Comparison of ENCODE assay signal across 9 cellular contexts in genomic region chr6:152356659-152357058, GRCh38.
A peak's percentile ranks its signal among the peaks of the same experiment; 100 is the strongest.
DNase-seq lines count a peak whose midpoint lies in the region; ATAC-seq and TF ChIP-seq lines count a peak whose summit lies in the region.
"Had no signal": no experiment of that assay in that cellular context is flagged by ENCODE, and none has a peak within 500 bp of the region (broad histone marks: within the 10 kb centered on the region; RNA-seq: fewer than 3 reads in every experiment).

No MANE protein-coding gene starts in this region.

- H3K4me1 ChIP-seq in Loucy (ENCODE audit: insufficient read depth, low read length, poor library complexity, severe bottlenecking) (no peaks in the 10 kb centered on the region), liver (ENCODE audit: control insufficient read depth in 4 of 4, insufficient read depth in 4 of 4, low read length in 3 of 4) (peaks cover 0 to 2% (median 0%) of the 10 kb centered on the region in 4 donors)
- H3K4me1 ChIP-seq: BLaER1 had no signal

- H3K36me3 ChIP-seq in Loucy (ENCODE audit: insufficient read depth, low read length) (no peaks in the 10 kb centered on the region), liver (ENCODE audit: control insufficient read depth in 4 of 4, insufficient read depth in 3 of 4, low read depth in 1 of 4, low read length in 3 of 4) (peaks cover 0 to 10% (median 5%) of the 10 kb centered on the region in 4 donors)
- H3K36me3 ChIP-seq: BLaER1 had no signal

- no peak overlapping the region for H2AFZ ChIP-seq in Loucy (ENCODE audit: low read length)

- TF ChIP-seq CTCF in Loucy (conservative IDR thresholded peaks at IDR 0.05; ENCODE audit: low read length): peak; percentile 63
- no peak for TF ChIP-seq CTCF in WTC11 (IDR thresholded peaks at IDR 0.05)
- TF ChIP-seq CTCF in liver (IDR thresholded peaks at IDR 0.05; ENCODE audit: low read depth, low read length, missing input control): peak; percentile 42

- peak; percentile 76 to 80 for TF ChIP-seq RAD21 in liver (IDR thresholded peaks at IDR 0.05)

- ATAC-seq in GM21619 (IDR thresholded peaks at IDR 0.05; ENCODE audit: unreplicated experiment) (peak; percentile 79), WTC11 (peak; percentile 89)

- H3K27me3 Mint-ChIP-seq in WTC11 (ENCODE audit: low read depth): no peaks in the 10 kb centered on the region

- no peaks in the 10 kb centered on the region for H3K36me3 Mint-ChIP-seq in WTC11

- H3K4me2 ChIP-seq in Loucy (ENCODE audit: low read depth, low read length, poor library complexity, severe bottlenecking): no peak overlapping the region
- H3K4me2 ChIP-seq: BLaER1 had no signal

- H3K9me3 Mint-ChIP-seq in WTC11: no peaks in the 10 kb centered on the region

- H3F3A ChIP-seq in Loucy (ENCODE audit: low read depth): no peaks in the 10 kb centered on the region

- no peak overlapping the region for H3K9ac ChIP-seq in Loucy (ENCODE audit: low read depth, low read length, poor library complexity, severe bottlenecking)
- no peak overlapping the region for H3K9ac ChIP-seq in liver (ENCODE audit: low read depth in 1 of 2, low read length in 2 of 2)
- H3K9ac ChIP-seq: BLaER1 had no signal

- H3K4me3 Mint-ChIP-seq in WTC11: no peak overlapping the region

- H3K9me3 ChIP-seq in Loucy (ENCODE audit: insufficient read depth, low read depth, low read length) (no peaks in the 10 kb centered on the region), liver (ENCODE audit: control insufficient read depth in 4 of 4, low read length in 3 of 4) (no peaks in the 10 kb centered on the region)
- H3K9me3 ChIP-seq: BLaER1 had no signal

- WGBS in liver: 13% methylated on average over 2 of the region's 2 CpGs

- DNase-seq in NCI-H1417 (lab: John Stamatoyannopoulos, UW) (peak in 2 of 3 experiments; percentile 15 to 71), NCI-H1417 treated with DMSO at 0.1 percent for 48 hours (lab: John Stamatoyannopoulos, UW) (no peak), WTC11 (ENCODE audit: low spot score) (no peak), NCI-H187 treated with DMSO at 0.1 percent for 48 hours (lab: John Stamatoyannopoulos, UW) (no peak)
- DNase-seq in stimulated activated CD4-positive, alpha-beta T cell treated with anti-CD3 and anti-CD28 coated beads, Interleukin-4, amount 100 ng/mL, for 4 hours: no peak

- POLR2A ChIA-PET in WTC11 (lab: Charles Lee): no interaction called here

- no peaks in the 10 kb centered on the region for H3K79me2 ChIP-seq in Loucy (ENCODE audit: insufficient read depth, low read length)

- no peaks in the 10 kb centered on the region for H3K4me1 Mint-ChIP-seq in WTC11

- no peaks in the 10 kb centered on the region for H3K9me2 ChIP-seq in Loucy (replicated peaks; ENCODE audit: low read depth, low read length)

- H3K4me3 ChIP-seq in Loucy (ENCODE audit: low read length, poor library complexity, severe bottlenecking) (no peak overlapping the region), liver (ENCODE audit: low read depth in 1 of 3, low read length in 3 of 3) (no peak overlapping the region)
- H3K4me3 ChIP-seq: BLaER1 had no signal

- H4K20me1 ChIP-seq in Loucy (ENCODE audit: insufficient read depth, low read length, poor library complexity, severe bottlenecking): no peaks in the 10 kb centered on the region
- H4K20me1 ChIP-seq: BLaER1 had no signal

- H3K27me3 ChIP-seq in Loucy (ENCODE audit: insufficient read depth, low read length, poor library complexity, severe bottlenecking) (no peaks in the 10 kb centered on the region), liver (ENCODE audit: control insufficient read depth in 4 of 4, insufficient read depth in 4 of 4, low read length in 3 of 4) (no peaks in the 10 kb centered on the region)
- H3K27me3 ChIP-seq: BLaER1 had no signal

- CTCF ChIA-PET in WTC11 (lab: Charles Lee): interaction anchor here (0.6 to 1.1 kb wide), 14 partner anchors 8 to 709 kb away, joined by 3 to 16 read pairs (median 4); no protein-coding TSS in a partner anchor

- no peak overlapping the region for H3K27ac Mint-ChIP-seq in WTC11

- H3K27ac ChIP-seq in liver (ENCODE audit: low read depth in 1 of 2, low read length in 2 of 2): no peak overlapping the region
- H3K27ac ChIP-seq: BLaER1 had no signal

TF ChIP-seq in WTC11, 78 proteins besides CTCF, POLR2A, EP300 and RAD21:
- TF ChIP-seq MLX (CRISPR knock-in tag; IDR thresholded peaks at IDR 0.05): no peak
- no peak for TF ChIP-seq NR2C2 (CRISPR knock-in tag; IDR thresholded peaks at IDR 0.05)
- TF ChIP-seq ZNF138 (CRISPR knock-in tag; conservative IDR thresholded peaks at IDR 0.05): no peak
- TF ChIP-seq MAX (CRISPR knock-in tag; IDR thresholded peaks at IDR 0.05): no peak
- TF ChIP-seq ZNF396 (CRISPR knock-in tag; IDR thresholded peaks at IDR 0.05; ENCODE audit: borderline replicate concordance): no peak
- TF ChIP-seq FOXJ3 (CRISPR knock-in tag; IDR thresholded peaks at IDR 0.05; ENCODE audit: borderline replicate concordance): no peak

TF ChIP-seq in liver, 16 proteins besides CTCF, POLR2A, EP300 and RAD21:
- TF ChIP-seq FOXA2 (IDR thresholded peaks at IDR 0.05) (no peak), GABPA (IDR thresholded peaks at IDR 0.05 in 1 of 2, conservative IDR thresholded peaks at IDR 0.05 in 1 of 2) (no peak), ATF3 (IDR thresholded peaks at IDR 0.05) (no peak), NR2F2 (IDR thresholded peaks at IDR 0.05) (no peak), REST (IDR thresholded peaks at IDR 0.05) (no peak), ZBTB33 (IDR thresholded peaks at IDR 0.05) (no peak), EGR1 (IDR thresholded peaks at IDR 0.05; ENCODE audit: low read depth in 2 of 2) (no peak), RXRA (IDR thresholded peaks at IDR 0.05) (no peak), JUND (IDR thresholded peaks at IDR 0.05) (no peak), FOXA1 (IDR thresholded peaks at IDR 0.05) (no peak), MAX (IDR thresholded peaks at IDR 0.05) (no peak), HNF4G (IDR thresholded peaks at IDR 0.05) (no peak), YY1 (IDR thresholded peaks at IDR 0.05) (no peak), HNF4A (conservative IDR thresholded peaks at IDR 0.05) (no peak), TAF1 (conservative IDR thresholded peaks at IDR 0.05) (no peak), SP1 (IDR thresholded peaks at IDR 0.05) (no peak)
TF ChIP-seq in liver: peak in this region for 0.

Comparison
In these comparisons a context has a peak if more than half of its experiments do, and no peak if none do; other contexts are left out.
1. DNase-seq: peak in NCI-H1417 (2 of 3); none in NCI-H1417 treated with DMSO at 0.1 percent for 48 hours (single experiment), WTC11 (single experiment), NCI-H187 treated with DMSO at 0.1 percent for 48 hours (single experiment) and stimulated activated CD4-positive, alpha-beta T cell treated with anti-CD3 and anti-CD28 coated beads, Interleukin-4, amount 100 ng/mL, for 4 hours (0 of 2).